9 cellular contexts compared by ENCODE assay signal in genomic region chr6:144843701-144844100, GRCh38.
"Had no signal": no experiment of that assay in that cellular context is flagged by ENCODE, and none has a peak within 500 bp of the region (broad histone marks: within the 10 kb centered on the region; RNA-seq: fewer than 3 reads in every experiment).

No MANE protein-coding gene starts in this region.

- H3K9ac ChIP-seq: GM23248 had no signal

- H3K27ac ChIP-seq: GM23248 had no signal

- H3K27ac Mint-ChIP-seq: HFFc6 had no signal

- DNase-seq: GM23248, GOT3, H7, HFFc6, KG1 had no signal

- H3K4me3 ChIP-seq: GM23248, HAP-1, K562 had no signal

- H2AFZ ChIP-seq: GM23248 had no signal

- ATAC-seq: HCT116, K562 had no signal

- H3K9me3 Mint-ChIP-seq: HFFc6 had no signal

- FAIRE-seq: HTR-8/SVneo, K562 had no signal

- H3K9me3 ChIP-seq: HAP-1 had no signal

- H3K4me3 Mint-ChIP-seq: HFFc6 had no signal
